8 cellular contexts compared by ENCODE assay signal in genomic region chr6:74966712-74967111, GRCh38.
"Had no signal": no experiment of that assay in that cellular context is flagged by ENCODE, and none has a peak within 500 bp of the region (broad histone marks: within the 10 kb centered on the region; RNA-seq: fewer than 3 reads in every experiment).

No MANE protein-coding gene starts in this region.

- H3K27ac ChIP-seq: HL-60 had no signal

- FAIRE-seq: H1, H54 had no signal

- DNase-seq: H9, HCEC 1CT, HFFc6, KG1 had no signal

- H2AFZ ChIP-seq: GM23338 had no signal

- ATAC-seq: GM23338 had no signal

- H3K4me3 ChIP-seq: GM23338 had no signal

- H3K4me2 ChIP-seq: GM23338 had no signal
